Comparison of ENCODE assay signal across 17 cellular contexts in the genomic region with DNA sequence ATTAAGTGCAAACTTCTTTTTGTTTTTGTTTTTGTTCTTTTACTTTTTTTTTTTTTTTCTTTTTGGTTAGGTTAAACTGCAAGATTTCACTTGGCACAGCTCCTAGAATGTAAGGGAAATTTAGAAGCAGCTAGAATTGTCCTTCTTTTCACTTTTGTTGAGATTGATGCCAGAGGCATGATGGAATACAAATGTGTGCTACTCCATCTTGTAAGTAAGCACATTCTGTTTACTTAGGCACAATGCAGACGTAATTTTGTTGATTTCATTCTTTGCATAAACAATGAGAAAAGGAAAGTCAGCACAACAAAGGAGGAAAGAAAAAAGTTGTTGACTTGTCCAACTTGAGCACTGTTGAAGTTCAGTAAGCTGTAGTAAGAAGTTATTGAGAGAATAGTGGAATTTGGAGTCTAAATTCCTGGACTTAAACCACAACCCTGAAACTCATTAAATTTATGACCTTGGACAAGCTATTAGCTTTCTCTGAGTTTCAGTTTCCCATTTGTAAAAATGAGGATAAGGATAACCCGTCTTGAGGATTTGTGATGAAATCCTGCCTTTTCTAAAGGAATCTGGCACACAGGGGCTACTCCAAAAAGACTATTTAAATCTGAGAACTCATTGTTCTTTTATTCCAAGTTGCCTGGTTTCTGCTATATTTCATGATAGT. TPM values are rescaled to one million over a fixed set of nuclear protein-coding genes. Genes with fewer than 3 reads are reported as not detected.
"Had no signal": no experiment of that assay in that cellular context is flagged by ENCODE, and none has a peak within 500 bp of the region (broad histone marks: within the 10 kb centered on the region; RNA-seq: fewer than 3 reads in every experiment).

No MANE protein-coding gene starts in this region.

- H3K36me3 Mint-ChIP-seq: memory B cell; natural killer cell treated with Interleukin-12 subunit alpha and Interleukin-12 subunit beta and Interleukin-15 and Interleukin-18, amount 100 ng/mL, for 72 hours had no signal

- H3K36me3 ChIP-seq: left lung, stomach had no signal

- H3K9me3 ChIP-seq: stomach, testis had no signal

- H3K27me3 Mint-ChIP-seq: activated T-helper 17 cell treated with anti-CD3 and anti-CD28 coated beads, Interleukin-2, amount 50 U/mL, for 72 hours; natural killer cell treated with Interleukin-12 subunit alpha and Interleukin-12 subunit beta and Interleukin-15 and Interleukin-18, amount 100 ng/mL, for 72 hours had no signal

- H3K4me1 ChIP-seq: left lung had no signal

- H3K27ac ChIP-seq: epithelial cell of prostate, left lung, stomach, testis had no signal

- ATAC-seq: activated T-helper 17 cell treated with anti-CD3 and anti-CD28 coated beads, Interleukin-2, amount 50 U/mL, for 72 hours; left lung; natural killer cell treated with Interleukin-12 subunit alpha and Interleukin-12 subunit beta and Interleukin-15 and Interleukin-18, amount 100 ng/mL, for 72 hours had no signal

- H3K4me3 Mint-ChIP-seq: activated T-helper 17 cell treated with anti-CD3 and anti-CD28 coated beads, Interleukin-2, amount 50 U/mL, for 72 hours; memory B cell; natural killer cell treated with Interleukin-12 subunit alpha and Interleukin-12 subunit beta and Interleukin-15 and Interleukin-18, amount 100 ng/mL, for 72 hours had no signal

- H3K27me3 ChIP-seq: left lung, stomach, testis had no signal

- DNase-seq: activated CD4-positive, alpha-beta T cell treated with anti-CD3 and anti-CD28 coated beads, Interleukin-2, amount 50 U/mL, for 4 hours; activated CD4-positive, CD25-positive, alpha-beta regulatory T cell treated with anti-CD3 and anti-CD28 coated beads, Interleukin-2, amount 50 U/mL, for 72 hours; activated naive CD4-positive, alpha-beta T cell treated with Interleukin-2 at 50 U/mL for 16 hours; activated T-cell treated with anti-CD3 and anti-CD28 coated beads for 4 hours; aorta; effector memory CD4-positive, alpha-beta T cell; islet precursor cell; left lung; nucleus accumbens; right cardiac atrium; stomach; testis had no signal

- H3K9me3 Mint-ChIP-seq: activated T-helper 17 cell treated with anti-CD3 and anti-CD28 coated beads, Interleukin-2, amount 50 U/mL, for 72 hours had no signal

- H3K4me3 ChIP-seq: left lung, stomach, testis had no signal

- H3K4me1 Mint-ChIP-seq: activated T-helper 17 cell treated with anti-CD3 and anti-CD28 coated beads, Interleukin-2, amount 50 U/mL, for 72 hours had no signal

- H3K27ac Mint-ChIP-seq: activated T-helper 17 cell treated with anti-CD3 and anti-CD28 coated beads, Interleukin-2, amount 50 U/mL, for 72 hours; memory B cell; natural killer cell treated with Interleukin-12 subunit alpha and Interleukin-12 subunit beta and Interleukin-15 and Interleukin-18, amount 100 ng/mL, for 72 hours had no signal

RNA-seq across cellular contexts. Expression of a gene that starts 19.5 kb away (rescaled TPM):
- total RNA-seq: activated T-helper 17 cell treated with anti-CD3 and anti-CD28 coated beads, Interleukin-2, amount 50 U/mL, for 72 hours; natural killer cell treated with Interleukin-12 subunit alpha and Interleukin-12 subunit beta and Interleukin-15 and Interleukin-18, amount 100 ng/mL, for 72 hours; T-helper 1 cell treated with Interleukin-12 subunit alpha and Interleukin-12 subunit beta and Interleukin-4 antibody, amounts not matched to agents 30 ng/mL and 1 ng/mL, for 36 hours had no signal
